ENCODE assay signal across 10 cellular contexts in genomic region chr12:8197685-8198308, GRCh38. TPM values are rescaled to one million over a fixed set of nuclear protein-coding genes. Genes with fewer than 3 reads are reported as not detected.
DNase-seq lines count a peak whose midpoint lies in the region; ATAC-seq, FAIRE-seq and TF ChIP-seq lines count a peak whose summit lies in the region.
"Not testable (repeated sequence)": the region's sequence is repeated elsewhere in the genome, so short reads cannot be mapped to it uniquely, and the experiment has no call there.
"Had no signal": no experiment of that assay in that cellular context is flagged by ENCODE, and none has a peak within 500 bp of the region (broad histone marks: within the 10 kb centered on the region; RNA-seq: fewer than 3 reads in every experiment).

No MANE protein-coding gene starts in this region.

- not testable (repeated sequence) for H3K9me3 ChIP-seq in GM23248 (ENCODE audit: low read depth); astrocyte (ENCODE audit: insufficient read depth, low read depth, low read length)

- H3K4me1 Mint-ChIP-seq in astrocyte (ENCODE audit: low read depth, unreplicated experiment): peaks cover 11% of the 10 kb centered on the region
- peaks cover 13% of the 10 kb centered on the region for H3K4me1 Mint-ChIP-seq in stimulated activated naive CD8-positive, alpha-beta T cell treated with anti-CD3 and anti-CD28 coated beads, Interleukin-15, amount 100 ng/mL, for 72 hours

- H3K4me1 ChIP-seq in GM23248 (ENCODE audit: insufficient read depth): peaks cover 23% of the 10 kb centered on the region
- not testable (repeated sequence) for H3K4me1 ChIP-seq in astrocyte (ENCODE audit: insufficient read depth, low read length)

- H3K9me3 Mint-ChIP-seq in astrocyte (ENCODE audit: unreplicated experiment); stimulated activated naive CD8-positive, alpha-beta T cell treated with anti-CD3 and anti-CD28 coated beads, Interleukin-15, amount 100 ng/mL, for 72 hours: not testable (repeated sequence)

- TF ChIP-seq CTCF in astrocyte (IDR thresholded peaks at IDR 0.05; ENCODE audit: insufficient read depth, low read depth, low read length); epithelial cell of proximal tubule (conservative IDR thresholded peaks at IDR 0.05; ENCODE audit: low read depth, low read length); foreskin fibroblast (IDR thresholded peaks at IDR 0.05; ENCODE audit: low read depth, low read length): not testable (repeated sequence)

- in situ Hi-C loops in GM23248 (cut with MboI): not testable (repeated sequence)

- not testable (repeated sequence) for H3K27me3 Mint-ChIP-seq in astrocyte (ENCODE audit: low read depth, unreplicated experiment); stimulated activated naive CD8-positive, alpha-beta T cell treated with anti-CD3 and anti-CD28 coated beads, Interleukin-15, amount 100 ng/mL, for 72 hours

- H3F3A ChIP-seq in GM23248 (ENCODE audit: insufficient read depth): not testable (repeated sequence)

- FAIRE-seq in astrocyte (lab: Jason Lieb, UNC): not testable (repeated sequence)

- WGBS in GM23248 (ENCODE audit: low coverage in 1 of 2, low lambda C conversion rate in 2 of 2, missing lambda C conversion rate in 2 of 2), 2 experiments: 10 to 28% methylated on average over 1 of the region's 1 CpG

- H3K4me3 Mint-ChIP-seq in astrocyte (ENCODE audit: unreplicated experiment): peak overlapping the region; percentile 54
- not testable (repeated sequence) for H3K4me3 Mint-ChIP-seq in stimulated activated naive CD8-positive, alpha-beta T cell treated with anti-CD3 and anti-CD28 coated beads, Interleukin-15, amount 100 ng/mL, for 72 hours

- H3K4me3 ChIP-seq in GM23248; astrocyte (ENCODE audit: insufficient read depth, low read depth, low read length); epithelial cell of proximal tubule (ENCODE audit: low read depth, low read length); foreskin fibroblast (ENCODE audit: low read depth in 1 of 2, low read length in 2 of 2): not testable (repeated sequence)

- DNase-seq in AG20443 (ENCODE audit: low spot score) (peak; percentile 61), GM23248 (peak; percentile 84), OCI-M1 (lab: John Stamatoyannopoulos, UW) (peak; percentile 53), astrocyte (ENCODE audit: low read depth) (peak; percentile 54), epithelial cell of proximal tubule (ENCODE audit: low read depth) (peak; percentile 23), foreskin fibroblast (peak; percentile 50 to 79), myocyte (ENCODE audit: low read depth) (peak; percentile 86)
- DNase-seq in stimulated activated naive CD8-positive, alpha-beta T cell treated with anti-CD3 and anti-CD28 coated beads, Interleukin-15, amount 100 ng/mL, for 72 hours: peak; percentile 13 to 50

- H3K36me3 ChIP-seq in GM23248 (ENCODE audit: low read depth); astrocyte (ENCODE audit: insufficient read depth, low read length): not testable (repeated sequence)

- H2AFZ ChIP-seq in GM23248; astrocyte (ENCODE audit: low read depth, low read length): not testable (repeated sequence)

- peak overlapping the region; percentile 99 for H3K27ac Mint-ChIP-seq in astrocyte (ENCODE audit: unreplicated experiment)
- peak overlapping the region; percentile 91 to 93 for H3K27ac Mint-ChIP-seq in stimulated activated naive CD8-positive, alpha-beta T cell treated with anti-CD3 and anti-CD28 coated beads, Interleukin-15, amount 100 ng/mL, for 72 hours

- H3K79me2 ChIP-seq in GM23248 (ENCODE audit: insufficient read depth); astrocyte (ENCODE audit: insufficient read depth, low read length): not testable (repeated sequence)

- H4K20me1 ChIP-seq in GM23248 (ENCODE audit: insufficient read depth); astrocyte (ENCODE audit: insufficient read depth, low read length): not testable (repeated sequence)

- not testable (repeated sequence) for H3K9me2 ChIP-seq in GM23248 (ENCODE audit: insufficient read depth)

- H3K27me3 ChIP-seq in GM23248 (replicated peaks; ENCODE audit: insufficient read depth); astrocyte (ENCODE audit: insufficient read depth, low read length): not testable (repeated sequence)

- H3K36me3 Mint-ChIP-seq in astrocyte (ENCODE audit: low read depth, unreplicated experiment): not testable (repeated sequence)

- H3K27ac ChIP-seq in GM23248: peak overlapping the region; percentile 67
- H3K27ac ChIP-seq in astrocyte (ENCODE audit: low read depth, low read length): not testable (repeated sequence)

- H3K4me2 ChIP-seq in GM23248 (ENCODE audit: unreplicated experiment); astrocyte (ENCODE audit: low read length): not testable (repeated sequence)

- H3K9ac ChIP-seq in GM23248: peak overlapping the region; percentile 36; the same call in 1 of the 2 replicates
- H3K9ac ChIP-seq in astrocyte (ENCODE audit: low read length): not testable (repeated sequence)

- not testable (repeated sequence) for ATAC-seq in stimulated activated naive CD8-positive, alpha-beta T cell treated with anti-CD3 and anti-CD28 coated beads, Interleukin-15, amount 100 ng/mL, for 72 hours

RNA-seq across cellular contexts. Expression of gene FAM90A1, which starts 29.6 kb away (rescaled TPM):
- total RNA-seq in GM23248 (2014; rRNA removed; shearing (Covaris generic)): not detected in 2 replicates
- polyA plus RNA-seq in GM23248 (2016; fragmentation: Nextera tagmentation; extraction: Ambion mirVana): 0.24 TPM in 1 of 2 replicates, not detected in the other
- total RNA-seq in astrocyte (not detected in 2 replicates), epithelial cell of proximal tubule (0.23 TPM in 1 of 2 replicates, not detected in the other), myocyte (not detected in 2 replicates)
- polyA plus RNA-seq in myocyte (2012): 0.05 TPM

RNA-seq across cellular contexts. Expression of gene ZNF705A, which starts 41.0 kb away (rescaled TPM):
- total RNA-seq in GM23248 (2014; rRNA removed; shearing (Covaris generic)): not detected in 2 replicates
- not detected in 2 replicates for polyA plus RNA-seq in GM23248 (2016; fragmentation: Nextera tagmentation; extraction: Ambion mirVana)
- total RNA-seq in astrocyte (not detected in 2 replicates), epithelial cell of proximal tubule (not detected in 2 replicates), myocyte (not detected in 2 replicates)
- not detected for polyA plus RNA-seq in myocyte (2012)
- total RNA-seq: CD4-positive, CD25-positive, alpha-beta regulatory T cell; M059J had no signal
- polyA plus RNA-seq: CD4-positive, CD25-positive, alpha-beta regulatory T cell had no signal

Comparison
In these comparisons a context has a peak if more than half of its experiments do, and no peak if none do; other contexts are left out.
1. DNase-seq: peak in every context shown above with its lines; median percentile 86 in myocyte; 84 in GM23248; 64 in foreskin fibroblast; 61 in AG20443; 54 in astrocyte; 53 in OCI-M1; 32 in stimulated activated naive CD8-positive, alpha-beta T cell treated with anti-CD3 and anti-CD28 coated beads, Interleukin-15, amount 100 ng/mL, for 72 hours; 23 in epithelial cell of proximal tubule.